Comparison of ENCODE assay signal across 21 cellular contexts in the genomic region with DNA sequence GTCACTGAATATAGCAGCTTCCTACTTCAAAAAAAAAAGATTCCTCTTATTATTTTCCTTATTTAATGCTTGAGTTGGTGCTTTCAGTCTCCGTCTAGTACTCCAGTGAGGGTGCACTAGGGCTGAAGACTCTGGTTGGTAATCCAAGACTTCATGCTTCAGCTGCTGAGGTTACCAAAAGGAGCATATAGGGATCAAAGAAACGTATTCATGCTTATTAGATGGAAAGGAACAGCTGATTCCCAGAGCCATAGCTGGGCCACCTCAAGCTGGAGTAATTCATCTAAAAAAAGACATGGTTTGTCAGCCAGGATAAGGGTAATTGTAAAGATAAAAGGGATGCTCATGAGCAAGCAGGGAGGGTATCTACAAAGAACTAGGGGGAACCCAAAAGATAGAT.
DNase-seq lines count a peak whose midpoint lies in the region; ATAC-seq, FAIRE-seq and TF ChIP-seq lines count a peak whose summit lies in the region.
"Had no signal": no experiment of that assay in that cellular context is flagged by ENCODE, and none has a peak within 500 bp of the region (broad histone marks: within the 10 kb centered on the region; RNA-seq: fewer than 3 reads in every experiment).

No MANE protein-coding gene starts in this region.

- H3K4me1 Mint-ChIP-seq in brain, result peaks cover 15% of the 10 kb centered on the region
- H3K4me1 Mint-ChIP-seq: B cell, H9, IgD-negative memory B cell had no signal

- H3K4me2 ChIP-seq in A549, result 0 out of 3 replicates have a peak overlapping the region, but pooled peaks have one; percentile 53
- H3K4me2 ChIP-seq in osteoblast (ENCODE audit: insufficient read depth, low read length), result peak overlapping the region; percentile 60

- no peak overlapping the region for H2AFZ ChIP-seq in osteoblast (ENCODE audit: low read length)

- no peaks in the 10 kb centered on the region for H3K36me3 ChIP-seq in osteoblast (ENCODE audit: insufficient read depth, low read length)

- H3K27ac ChIP-seq in A549 (no peak overlapping the region), osteoblast (ENCODE audit: low read depth, low read length) (no peak overlapping the region), caudate nucleus (ENCODE audit: low read depth, low read length) (no peak overlapping the region)
- H3K27ac ChIP-seq: 22Rv1 had no signal

- H3K79me2 ChIP-seq in osteoblast (ENCODE audit: insufficient read depth, low read length), result no peaks in the 10 kb centered on the region

- H3K9me3 Mint-ChIP-seq in brain, result no peaks in the 10 kb centered on the region
- H3K9me3 Mint-ChIP-seq: IgD-negative memory B cell had no signal

- no peak for ATAC-seq in A549
- no peak for ATAC-seq in GM19351 (IDR thresholded peaks at IDR 0.05; ENCODE audit: unreplicated experiment)

- POLR2A ChIA-PET in A549 (lab: Yijun Ruan, JAX), result no interaction called here

- no peaks in the 10 kb centered on the region for H3K9me3 ChIP-seq in A549
- H3K9me3 ChIP-seq in osteoblast (ENCODE audit: low read depth, low read length), result no peaks in the 10 kb centered on the region

- no peaks in the 10 kb centered on the region for H3K27me3 ChIP-seq in osteoblast (ENCODE audit: insufficient read depth, low read length)

- peak overlapping the region in 3 of 5 experiments; percentile 60 to 77 (median 71) for H3K27ac Mint-ChIP-seq in brain
- H3K27ac Mint-ChIP-seq: B cell, H9, IgD-negative memory B cell had no signal

- DNase-seq in A549 (ENCODE audit: low read depth in 1 of 2, low spot score in 1 of 2) (no peak), RPMI7951 (ENCODE audit: low read depth) (peak; percentile 21), osteoblast (ENCODE audit: insufficient read length, low spot score, missing footprints) (no peak), caudate nucleus (lab: John Stamatoyannopoulos, UW) (no peak), hippocampal formation (lab: John Stamatoyannopoulos, UW) (no peak), OCI-M2 (lab: John Stamatoyannopoulos, UW; ENCODE audit: unreplicated experiment) (no peak)
- DNase-seq: DND-41, H9, Karpas-422, MM.1S, NCI-H1092 treated with DMSO at 0.1 percent for 48 hours, NCI-H1694, NCI-H2081 treated with DMSO at 0.1 percent for 48 hours, SHP77 treated with DMSO at 0.1 percent for 48 hours had no signal

- TF ChIP-seq POLR2A in A549 (IDR thresholded peaks at IDR 0.05; ENCODE audit: low read length), result no peak

- H3K4me3 ChIP-seq in A549 (no peak overlapping the region), osteoblast (ENCODE audit: insufficient read depth, low read length) (no peak overlapping the region)

- TF ChIP-seq CTCF in A549 (IDR thresholded peaks at IDR 0.05) (no peak), brain (conservative IDR thresholded peaks at IDR 0.05) (no peak), osteoblast (IDR thresholded peaks at IDR 0.05; ENCODE audit: extremely low read depth, low read depth, low read length) (no peak)

- TF ChIP-seq RAD21 in A549 (conservative IDR thresholded peaks at IDR 0.05 in 1 of 2, IDR thresholded peaks at IDR 0.05 in 1 of 2), result no peak

- H3K4me3 Mint-ChIP-seq in brain, result no peak overlapping the region
- H3K4me3 Mint-ChIP-seq: B cell, H9, IgD-negative memory B cell had no signal

- TF ChIP-seq EP300 in A549 (IDR thresholded peaks at IDR 0.05), result no peak

- no peaks in the 10 kb centered on the region for H3K27me3 Mint-ChIP-seq in brain
- H3K27me3 Mint-ChIP-seq: B cell, IgD-negative memory B cell had no signal

- CTCF ChIA-PET in A549 (lab: Yijun Ruan, JAX), result no interaction called here

- H3K4me1 ChIP-seq in A549, result peaks cover 11% of the 10 kb centered on the region; the same call in 2 of the 3 replicates
- H3K4me1 ChIP-seq in osteoblast (ENCODE audit: insufficient read depth, low read length), result peaks cover 3% of the 10 kb centered on the region

- 38% methylated on average over 2 of the region's 2 CpGs for WGBS in A549 (ENCODE audit: missing lambda C conversion rate)

- no peaks in the 10 kb centered on the region for H4K20me1 ChIP-seq in osteoblast (ENCODE audit: insufficient read depth, low read length)

- H3K36me3 Mint-ChIP-seq in brain, result no peaks in the 10 kb centered on the region
- H3K36me3 Mint-ChIP-seq: IgD-negative memory B cell had no signal

- FAIRE-seq in A549 (lab: Jason Lieb, UNC), result peak; percentile 39
- FAIRE-seq: G401.6, HTR-8/SVneo had no signal

TF ChIP-seq in A549, 52 proteins besides CTCF, POLR2A, EP300 and RAD21:
- TF ChIP-seq, protein P1, sequence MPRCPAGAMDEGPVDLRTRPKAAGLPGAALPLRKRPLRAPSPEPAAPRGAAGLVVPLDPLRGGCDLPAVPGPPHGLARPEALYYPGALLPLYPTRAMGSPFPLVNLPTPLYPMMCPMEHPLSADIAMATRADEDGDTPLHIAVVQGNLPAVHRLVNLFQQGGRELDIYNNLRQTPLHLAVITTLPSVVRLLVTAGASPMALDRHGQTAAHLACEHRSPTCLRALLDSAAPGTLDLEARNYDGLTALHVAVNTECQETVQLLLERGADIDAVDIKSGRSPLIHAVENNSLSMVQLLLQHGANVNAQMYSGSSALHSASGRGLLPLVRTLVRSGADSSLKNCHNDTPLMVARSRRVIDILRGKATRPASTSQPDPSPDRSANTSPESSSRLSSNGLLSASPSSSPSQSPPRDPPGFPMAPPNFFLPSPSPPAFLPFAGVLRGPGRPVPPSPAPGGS (IDR thresholded peaks at IDR 0.05), result no peak
- TF ChIP-seq PHF8 (IDR thresholded peaks at IDR 0.05; ENCODE audit: borderline replicate concordance, low read depth) (no peak), FOSB (CRISPR knock-in tag; IDR thresholded peaks at IDR 0.05) (no peak), RFX5 (IDR thresholded peaks at IDR 0.05) (no peak), NR3C1 (IDR thresholded peaks at IDR 0.05) (no peak), CBX8 (IDR thresholded peaks at IDR 0.05) (no peak), ZFP36 (IDR thresholded peaks at IDR 0.05; ENCODE audit: borderline replicate concordance, partially characterized antibody) (no peak), EHMT2 (IDR thresholded peaks at IDR 0.05; ENCODE audit: low read depth) (no peak), HOXA7 (CRISPR knock-in tag; IDR thresholded peaks at IDR 0.05) (no peak), MAZ (IDR thresholded peaks at IDR 0.05; ENCODE audit: borderline replicate concordance, low read depth, low read length) (no peak), HOXB5 (CRISPR knock-in tag; IDR thresholded peaks at IDR 0.05) (no peak)
